1 cellular context compared by ENCODE assay signal in genomic region chr18:63254716-63255399, GRCh38.
TF ChIP-seq lines count a peak whose summit lies in the region.

No MANE protein-coding gene starts in this region.

TF ChIP-seq in GM12878, 131 proteins besides CTCF, POLR2A, EP300 and RAD21 (continued from another document):
- TF ChIP-seq, protein P1, sequence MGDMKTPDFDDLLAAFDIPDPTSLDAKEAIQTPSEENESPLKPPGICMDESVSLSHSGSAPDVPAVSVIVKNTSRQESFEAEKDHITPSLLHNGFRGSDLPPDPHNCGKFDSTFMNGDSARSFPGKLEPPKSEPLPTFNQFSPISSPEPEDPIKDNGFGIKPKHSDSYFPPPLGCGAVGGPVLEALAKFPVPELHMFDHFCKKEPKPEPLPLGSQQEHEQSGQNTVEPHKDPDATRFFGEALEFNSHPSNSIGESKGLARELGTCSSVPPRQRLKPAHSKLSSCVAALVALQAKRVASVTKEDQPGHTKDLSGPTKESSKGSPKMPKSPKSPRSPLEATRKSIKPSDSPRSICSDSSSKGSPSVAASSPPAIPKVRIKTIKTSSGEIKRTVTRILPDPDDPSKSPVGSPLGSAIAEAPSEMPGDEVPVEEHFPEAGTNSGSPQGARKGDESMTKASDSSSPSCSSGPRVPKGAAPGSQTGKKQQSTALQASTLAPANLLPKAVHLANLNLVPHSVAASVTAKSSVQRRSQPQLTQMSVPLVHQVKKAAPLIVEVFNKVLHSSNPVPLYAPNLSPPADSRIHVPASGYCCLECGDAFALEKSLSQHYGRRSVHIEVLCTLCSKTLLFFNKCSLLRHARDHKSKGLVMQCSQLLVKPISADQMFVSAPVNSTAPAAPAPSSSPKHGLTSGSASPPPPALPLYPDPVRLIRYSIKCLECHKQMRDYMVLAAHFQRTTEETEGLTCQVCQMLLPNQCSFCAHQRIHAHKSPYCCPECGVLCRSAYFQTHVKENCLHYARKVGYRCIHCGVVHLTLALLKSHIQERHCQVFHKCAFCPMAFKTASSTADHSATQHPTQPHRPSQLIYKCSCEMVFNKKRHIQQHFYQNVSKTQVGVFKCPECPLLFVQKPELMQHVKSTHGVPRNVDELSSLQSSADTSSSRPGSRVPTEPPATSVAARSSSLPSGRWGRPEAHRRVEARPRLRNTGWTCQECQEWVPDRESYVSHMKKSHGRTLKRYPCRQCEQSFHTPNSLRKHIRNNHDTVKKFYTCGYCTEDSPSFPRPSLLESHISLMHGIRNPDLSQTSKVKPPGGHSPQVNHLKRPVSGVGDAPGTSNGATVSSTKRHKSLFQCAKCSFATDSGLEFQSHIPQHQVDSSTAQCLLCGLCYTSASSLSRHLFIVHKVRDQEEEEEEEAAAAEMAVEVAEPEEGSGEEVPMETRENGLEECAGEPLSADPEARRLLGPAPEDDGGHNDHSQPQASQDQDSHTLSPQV (IDR thresholded peaks at IDR 0.05): no peak
